ENCODE assay signal across 28 cellular contexts in the genomic region with DNA sequence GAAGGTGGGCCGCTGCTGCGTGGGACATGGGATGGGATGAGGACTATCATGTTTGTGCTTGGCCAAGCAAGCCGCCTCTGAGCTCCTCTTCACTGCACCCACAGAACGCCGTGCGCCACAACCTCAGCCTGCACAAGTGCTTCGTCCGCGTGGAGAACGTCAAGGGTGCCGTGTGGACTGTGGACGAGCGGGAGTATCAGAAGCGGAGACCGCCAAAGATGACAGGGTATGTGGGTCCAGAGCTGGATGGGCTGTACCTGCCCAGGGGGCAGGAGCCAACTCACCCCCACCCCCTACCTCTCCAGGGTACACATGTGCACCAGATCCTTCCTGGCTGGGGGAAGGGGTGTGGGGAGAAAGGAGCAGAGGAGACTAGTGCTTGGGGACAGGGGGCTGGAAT. TPM values are rescaled to one million over a fixed set of nuclear protein-coding genes. Genes with fewer than 3 reads are reported as not detected.
"Had no signal": no experiment of that assay in that cellular context is flagged by ENCODE, and none has a peak within 500 bp of the region (broad histone marks: within the 10 kb centered on the region; RNA-seq: fewer than 3 reads in every experiment).

No MANE protein-coding gene starts in this region.

- H3K27ac ChIP-seq: esophagus muscularis mucosa, foreskin keratinocyte, heart left ventricle, left lung, parathyroid adenoma, transverse colon had no signal

- H3K4me1 Mint-ChIP-seq: activated CD4-positive, alpha-beta memory T cell treated with anti-CD3 and anti-CD28 coated beads, Interleukin-2, amount 10 ng/mL, durations not matched to agents 7 days and 5 days; activated CD4-positive, alpha-beta T cell treated with anti-CD3 and anti-CD28 coated beads, Interleukin-2, amount 10 ng/mL, durations not matched to agents 7 days and 5 days; activated CD8-positive, alpha-beta memory T cell treated with anti-CD3 and anti-CD28 coated beads, Interleukin-2, amount 10 ng/mL, durations not matched to agents 7 days and 5 days had no signal

- H3K79me2 ChIP-seq: parathyroid adenoma had no signal

- H3K27me3 ChIP-seq: esophagus muscularis mucosa, foreskin keratinocyte, heart left ventricle, left lung, transverse colon had no signal

- H3K27ac Mint-ChIP-seq: activated CD4-positive, alpha-beta memory T cell treated with anti-CD3 and anti-CD28 coated beads, Interleukin-2, amount 10 ng/mL, durations not matched to agents 7 days and 5 days; activated CD4-positive, alpha-beta T cell treated with anti-CD3 and anti-CD28 coated beads, Interleukin-2, amount 10 ng/mL, durations not matched to agents 7 days and 5 days; activated CD8-positive, alpha-beta memory T cell treated with anti-CD3 and anti-CD28 coated beads, Interleukin-2, amount 10 ng/mL, durations not matched to agents 7 days and 5 days; activated naive CD8-positive, alpha-beta T cell; activated T-cell treated with anti-CD3 and anti-CD28 coated beads, Interleukin-2, amount 50 U/mL, for 72 hours; dendritic cell treated with granulocyte-macrophage colony-stimulating factor and Interleukin-4, amounts not matched to agents 40 ng/mL and 50 ng/mL, for 4 days; stimulated activated naive B cell treated with anti-CD40 and anti-IgM and Interleukin-4, amounts not matched to agents 10 μg/mL and 1 μg/mL and 100 μg/mL, for 72 hours; T-helper 17 cell had no signal

- H3K4me1 ChIP-seq: esophagus muscularis mucosa, foreskin keratinocyte, heart left ventricle, left lung, parathyroid adenoma, transverse colon had no signal

- H3K27me3 Mint-ChIP-seq: activated CD4-positive, alpha-beta memory T cell treated with anti-CD3 and anti-CD28 coated beads, Interleukin-2, amount 10 ng/mL, durations not matched to agents 7 days and 5 days; activated CD4-positive, alpha-beta T cell treated with anti-CD3 and anti-CD28 coated beads, Interleukin-2, amount 10 ng/mL, durations not matched to agents 7 days and 5 days; activated CD8-positive, alpha-beta memory T cell treated with anti-CD3 and anti-CD28 coated beads, Interleukin-2, amount 10 ng/mL, durations not matched to agents 7 days and 5 days; activated naive CD8-positive, alpha-beta T cell; central memory CD8-positive, alpha-beta T cell; dendritic cell treated with granulocyte-macrophage colony-stimulating factor and Interleukin-4, amounts not matched to agents 40 ng/mL and 50 ng/mL, for 4 days; natural killer cell treated with Interleukin-12 subunit alpha and Interleukin-12 subunit beta and Interleukin-15 and Interleukin-18, amount 100 ng/mL, for 72 hours; stimulated activated naive B cell treated with anti-CD40 and anti-IgM and Interleukin-4, amounts not matched to agents 10 μg/mL and 1 μg/mL and 100 μg/mL, for 72 hours; T-helper 17 cell had no signal

- DNase-seq: activated CD4-positive, alpha-beta memory T cell treated with anti-CD3 and anti-CD28 coated beads, Interleukin-2, amount 10 ng/mL, durations not matched to agents 7 days and 5 days; activated CD4-positive, alpha-beta T cell treated with anti-CD3 and anti-CD28 coated beads for 1 hour; activated CD4-positive, alpha-beta T cell treated with anti-CD3 and anti-CD28 coated beads, Interleukin-2, amount 10 ng/mL, durations not matched to agents 7 days and 5 days; activated CD8-positive, alpha-beta memory T cell treated with anti-CD3 and anti-CD28 coated beads, Interleukin-2, amount 10 ng/mL, durations not matched to agents 7 days and 5 days; activated naive CD4-positive, alpha-beta T cell treated with Interleukin-2 at 50 U/mL for 16 hours; activated T-cell treated with anti-CD3 and anti-CD28 coated beads for 4 hours; activated T-cell treated with anti-CD3 and anti-CD28 coated beads, Interleukin-2, amount 50 U/mL, for 72 hours; anterior cingulate cortex; foreskin keratinocyte; left lung; right cardiac atrium; stimulated activated CD4-positive, alpha-beta T cell treated with anti-CD3 and anti-CD28 coated beads, Interleukin-15, amount 100 ng/mL, for 24 hours; stimulated activated CD4-positive, alpha-beta T cell treated with anti-CD3 and anti-CD28 coated beads, Interleukin-2, amount 100 ng/mL, for 24 hours; stimulated activated naive B cell treated with anti-CD40 and anti-IgM and Interleukin-4, amounts not matched to agents 10 μg/mL and 1 μg/mL and 100 μg/mL, for 72 hours; T-helper 17 cell; T1000; transverse colon had no signal

- H3K4me3 Mint-ChIP-seq: activated CD4-positive, alpha-beta memory T cell treated with anti-CD3 and anti-CD28 coated beads, Interleukin-2, amount 10 ng/mL, durations not matched to agents 7 days and 5 days; activated CD4-positive, alpha-beta T cell treated with anti-CD3 and anti-CD28 coated beads, Interleukin-2, amount 10 ng/mL, durations not matched to agents 7 days and 5 days; activated CD8-positive, alpha-beta memory T cell treated with anti-CD3 and anti-CD28 coated beads, Interleukin-2, amount 10 ng/mL, durations not matched to agents 7 days and 5 days; activated naive CD8-positive, alpha-beta T cell; activated T-cell treated with anti-CD3 and anti-CD28 coated beads, Interleukin-2, amount 50 U/mL, for 72 hours; central memory CD8-positive, alpha-beta T cell; dendritic cell treated with granulocyte-macrophage colony-stimulating factor and Interleukin-4, amounts not matched to agents 40 ng/mL and 50 ng/mL, for 4 days; natural killer cell treated with Interleukin-12 subunit alpha and Interleukin-12 subunit beta and Interleukin-15 and Interleukin-18, amount 100 ng/mL, for 72 hours; stimulated activated naive B cell treated with anti-CD40 and anti-IgM and Interleukin-4, amounts not matched to agents 10 μg/mL and 1 μg/mL and 100 μg/mL, for 72 hours; T-helper 17 cell had no signal

- H3K9ac ChIP-seq: parathyroid adenoma had no signal

- H3K4me3 ChIP-seq: esophagus muscularis mucosa, heart left ventricle, left lung, lung, mucosa of descending colon, transverse colon had no signal

- H3K9me3 Mint-ChIP-seq: activated CD4-positive, alpha-beta memory T cell treated with anti-CD3 and anti-CD28 coated beads, Interleukin-2, amount 10 ng/mL, durations not matched to agents 7 days and 5 days; activated CD4-positive, alpha-beta T cell treated with anti-CD3 and anti-CD28 coated beads, Interleukin-2, amount 10 ng/mL, durations not matched to agents 7 days and 5 days; activated T-cell treated with anti-CD3 and anti-CD28 coated beads, Interleukin-2, amount 50 U/mL, for 72 hours; central memory CD8-positive, alpha-beta T cell; dendritic cell treated with granulocyte-macrophage colony-stimulating factor and Interleukin-4, amounts not matched to agents 40 ng/mL and 50 ng/mL, for 4 days; natural killer cell treated with Interleukin-12 subunit alpha and Interleukin-12 subunit beta and Interleukin-15 and Interleukin-18, amount 100 ng/mL, for 72 hours; stimulated activated naive B cell treated with anti-CD40 and anti-IgM and Interleukin-4, amounts not matched to agents 10 μg/mL and 1 μg/mL and 100 μg/mL, for 72 hours had no signal

- ATAC-seq: activated CD8-positive, alpha-beta memory T cell treated with anti-CD3 and anti-CD28 coated beads, Interleukin-2, amount 10 ng/mL, durations not matched to agents 7 days and 5 days; activated T-cell treated with anti-CD3 and anti-CD28 coated beads, Interleukin-2, amount 50 U/mL, for 72 hours; foreskin keratinocyte; heart left ventricle; left lung; mucosa of descending colon; natural killer cell treated with Interleukin-12 subunit alpha and Interleukin-12 subunit beta and Interleukin-15 and Interleukin-18, amount 100 ng/mL, for 72 hours; right cardiac atrium; stimulated activated naive B cell treated with anti-CD40 and anti-IgM and Interleukin-4, amounts not matched to agents 10 μg/mL and 1 μg/mL and 100 μg/mL, for 72 hours; T-helper 17 cell had no signal

- H3K36me3 Mint-ChIP-seq: activated CD8-positive, alpha-beta memory T cell treated with anti-CD3 and anti-CD28 coated beads, Interleukin-2, amount 10 ng/mL, durations not matched to agents 7 days and 5 days had no signal

- H3K9me3 ChIP-seq: esophagus muscularis mucosa, heart left ventricle, left lung, mucosa of descending colon, transverse colon had no signal

- FAIRE-seq: bronchial epithelial cell had no signal

- H2AFZ ChIP-seq: parathyroid adenoma had no signal

RNA-seq across cellular contexts. Expression of gene MDFI, which starts 43.5 kb away (rescaled TPM):
- total RNA-seq: activated CD4-positive, alpha-beta memory T cell treated with anti-CD3 and anti-CD28 coated beads, Interleukin-2, amount 10 ng/mL, durations not matched to agents 7 days and 5 days; activated CD4-positive, alpha-beta T cell treated with anti-CD3 and anti-CD28 coated beads, Interleukin-2, amount 10 ng/mL, durations not matched to agents 7 days and 5 days; activated CD8-positive, alpha-beta memory T cell treated with anti-CD3 and anti-CD28 coated beads, Interleukin-2, amount 10 ng/mL, durations not matched to agents 7 days and 5 days; activated T-cell treated with anti-CD3 and anti-CD28 coated beads, Interleukin-2, amount 50 U/mL, for 72 hours; myocyte; natural killer cell treated with Interleukin-12 subunit alpha and Interleukin-12 subunit beta and Interleukin-15 and Interleukin-18, amount 100 ng/mL, for 72 hours; T-helper 17 cell had no signal
